In genomic region chr4:86592553-86593249, GRCh38 we compare ENCODE assay signal across 1 cellular context.
TF ChIP-seq lines count a peak whose summit lies in the region.

No MANE protein-coding gene starts in this region.

TF ChIP-seq in HCT116, 20 proteins besides CTCF, POLR2A, EP300 and RAD21 (continued from another document):
- TF ChIP-seq ZBTB33 (IDR thresholded peaks at IDR 0.05; ENCODE audit: extremely low read depth, insufficient replicate concordance, low read length) = no peak
